14 cellular contexts compared by ENCODE assay signal in the genomic region with DNA sequence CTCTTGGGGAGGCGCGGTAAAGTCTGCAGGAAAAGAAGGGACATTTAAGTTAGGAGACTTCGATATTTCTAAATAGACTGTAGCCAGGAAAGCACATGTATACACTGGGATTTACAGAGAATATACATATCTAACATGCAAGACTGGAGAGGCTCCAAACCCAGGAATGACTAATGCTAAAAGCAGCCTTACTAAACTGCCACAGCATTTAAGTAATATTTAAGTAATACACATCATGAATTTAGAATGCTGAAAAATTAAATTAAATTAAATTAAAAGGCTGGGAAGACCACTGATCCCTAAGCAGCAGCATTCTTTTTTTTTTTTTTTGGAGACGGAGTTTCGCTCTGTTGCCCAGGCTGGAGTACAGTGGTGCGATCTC.
DNase-seq lines count a peak whose midpoint lies in the region; TF ChIP-seq lines count a peak whose summit lies in the region.
"Had no signal": no experiment of that assay in that cellular context is flagged by ENCODE, and none has a peak within 500 bp of the region (broad histone marks: within the 10 kb centered on the region; RNA-seq: fewer than 3 reads in every experiment).

No MANE protein-coding gene starts in this region.

- H3K27me3 ChIP-seq in smooth muscle cell (ENCODE audit: low read depth) = no peaks in the 10 kb centered on the region
- H3K27me3 ChIP-seq: ascending aorta had no signal

- no peaks in the 10 kb centered on the region for H3K36me3 ChIP-seq in smooth muscle cell (ENCODE audit: low read depth)

- no peaks in the 10 kb centered on the region for H3K9me3 Mint-ChIP-seq in activated T-cell treated with anti-CD3 and anti-CD28 coated beads, Interleukin-2, amount 50 U/mL, for 24 hours
- H3K9me3 Mint-ChIP-seq: stimulated activated naive CD8-positive, alpha-beta T cell treated with anti-CD3 and anti-CD28 coated beads, Interleukin-15, Interleukin-2, amounts not matched to agents 100 ng/mL and 50 ng/mL, for 24 hours had no signal

- no peaks in the 10 kb centered on the region for H3K9me3 ChIP-seq in smooth muscle cell (replicated peaks; ENCODE audit: low read depth)
- H3K9me3 ChIP-seq: ascending aorta had no signal

- no peak overlapping the region for H3K4me3 ChIP-seq in smooth muscle cell
- H3K4me3 ChIP-seq: ascending aorta had no signal

- no peaks in the 10 kb centered on the region for H3K4me1 ChIP-seq in smooth muscle cell (ENCODE audit: low read depth)
- H3K4me1 ChIP-seq: ascending aorta had no signal

- H3K27ac Mint-ChIP-seq in activated T-cell treated with anti-CD3 and anti-CD28 coated beads, Interleukin-2, amount 50 U/mL, for 24 hours = no peak overlapping the region
- H3K27ac Mint-ChIP-seq: stimulated activated naive CD8-positive, alpha-beta T cell treated with anti-CD3 and anti-CD28 coated beads, Interleukin-15, Interleukin-2, amounts not matched to agents 100 ng/mL and 50 ng/mL, for 24 hours had no signal

- peaks cover 5% of the 10 kb centered on the region for H3F3A ChIP-seq in smooth muscle cell (ENCODE audit: low read depth)

- no peak overlapping the region for H3K9ac ChIP-seq in smooth muscle cell (ENCODE audit: low read depth)

- H3K4me3 Mint-ChIP-seq in activated T-cell treated with anti-CD3 and anti-CD28 coated beads, Interleukin-2, amount 50 U/mL, for 24 hours = no peak overlapping the region
- H3K4me3 Mint-ChIP-seq: stimulated activated naive CD8-positive, alpha-beta T cell treated with anti-CD3 and anti-CD28 coated beads, Interleukin-15, Interleukin-2, amounts not matched to agents 100 ng/mL and 50 ng/mL, for 24 hours had no signal

- no peaks in the 10 kb centered on the region for H3K4me1 Mint-ChIP-seq in activated T-cell treated with anti-CD3 and anti-CD28 coated beads, Interleukin-2, amount 50 U/mL, for 24 hours (ENCODE audit: low read depth)

- no peak overlapping the region for H2AFZ ChIP-seq in smooth muscle cell (ENCODE audit: low read depth)

- H3K27ac ChIP-seq in smooth muscle cell (ENCODE audit: low read depth) = peak overlapping the region; percentile 28
- H3K27ac ChIP-seq: ascending aorta had no signal

- TF ChIP-seq CTCF in smooth muscle cell (IDR thresholded peaks at IDR 0.05; ENCODE audit: borderline replicate concordance, insufficient read depth, poor library complexity, severe bottlenecking) = no peak

- H4K20me1 ChIP-seq in smooth muscle cell (ENCODE audit: low read depth) = no peaks in the 10 kb centered on the region

- peak; percentile 23 for DNase-seq in HS-27A (ENCODE audit: low read depth)
- peak; percentile 70 for DNase-seq in amniotic epithelial cell (ENCODE audit: low read depth)
- DNase-seq in glomerular visceral epithelial cell (ENCODE audit: extremely low spot score) = peak; percentile 85
- DNase-seq in smooth muscle cell (lab: John Stamatoyannopoulos, UW; ENCODE audit: unreplicated experiment) = no peak
- DNase-seq in cerebellum (ENCODE audit: low spot score) = no peak
- DNase-seq in NCI-H2029 (lab: John Stamatoyannopoulos, UW) = no peak
- DNase-seq in activated T-cell treated with anti-CD3 and anti-CD28 coated beads, Interleukin-2, amount 50 U/mL, for 24 hours = no peak
- DNase-seq: activated gamma-delta T cell treated with Interleukin-2 at 50 U/mL for 16 hours; effector memory CD4-positive, alpha-beta T cell; NCI-H2029 treated with DMSO at 0.1 percent for 48 hours; NCI-H82; RPMI8226 had no signal

- WGBS in smooth muscle cell (ENCODE audit: low lambda C conversion rate) = 78% methylated on average over 6 of the region's 6 CpGs

- H3K79me2 ChIP-seq in smooth muscle cell (ENCODE audit: low read depth) = no peaks in the 10 kb centered on the region

- no peaks in the 10 kb centered on the region for H3K27me3 Mint-ChIP-seq in activated T-cell treated with anti-CD3 and anti-CD28 coated beads, Interleukin-2, amount 50 U/mL, for 24 hours
- H3K27me3 Mint-ChIP-seq: stimulated activated naive CD8-positive, alpha-beta T cell treated with anti-CD3 and anti-CD28 coated beads, Interleukin-15, Interleukin-2, amounts not matched to agents 100 ng/mL and 50 ng/mL, for 24 hours had no signal

- no peaks in the 10 kb centered on the region for H3K36me3 Mint-ChIP-seq in activated T-cell treated with anti-CD3 and anti-CD28 coated beads, Interleukin-2, amount 50 U/mL, for 24 hours (ENCODE audit: low read depth)

- peak overlapping the region; percentile 24 for H3K4me2 ChIP-seq in smooth muscle cell

Comparison
In these comparisons a context has a peak if more than half of its experiments do, and no peak if none do; other contexts are left out.
1. DNase-seq: peak in HS-27A (single experiment), amniotic epithelial cell (single experiment) and glomerular visceral epithelial cell (single experiment); none in smooth muscle cell (single experiment), cerebellum (single experiment), NCI-H2029 (single experiment) and activated T-cell treated with anti-CD3 and anti-CD28 coated beads, Interleukin-2, amount 50 U/mL, for 24 hours (single experiment).